ENCODE assay signal across 1 cellular context in the genomic region with DNA sequence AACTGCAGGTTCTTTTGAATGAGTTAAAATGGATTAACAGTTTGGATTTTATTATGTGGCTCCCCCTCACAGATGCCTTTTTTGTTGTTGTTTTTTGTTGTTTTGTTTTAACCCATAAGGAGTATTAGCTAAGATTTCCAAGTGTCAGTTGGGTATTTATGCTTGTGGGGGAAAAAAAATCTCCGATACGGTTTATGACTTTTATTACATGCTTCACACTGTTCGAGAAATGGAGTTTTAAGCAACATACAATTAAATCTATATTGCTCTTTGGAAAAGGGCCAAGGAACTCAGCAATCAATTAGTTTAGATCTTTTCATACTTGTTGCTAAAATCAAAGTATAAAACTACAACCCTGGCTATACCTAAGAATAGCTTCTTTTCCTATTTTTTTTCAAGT.
TF ChIP-seq lines count a peak whose summit lies in the region.

No MANE protein-coding gene starts in this region.

TF ChIP-seq in SK-N-SH treated with all-trans-retinoic acid at 6 μM for 48 hours, 23 proteins besides CTCF, POLR2A, EP300 and RAD21 (continued from another document):
- TF ChIP-seq, protein P1, sequence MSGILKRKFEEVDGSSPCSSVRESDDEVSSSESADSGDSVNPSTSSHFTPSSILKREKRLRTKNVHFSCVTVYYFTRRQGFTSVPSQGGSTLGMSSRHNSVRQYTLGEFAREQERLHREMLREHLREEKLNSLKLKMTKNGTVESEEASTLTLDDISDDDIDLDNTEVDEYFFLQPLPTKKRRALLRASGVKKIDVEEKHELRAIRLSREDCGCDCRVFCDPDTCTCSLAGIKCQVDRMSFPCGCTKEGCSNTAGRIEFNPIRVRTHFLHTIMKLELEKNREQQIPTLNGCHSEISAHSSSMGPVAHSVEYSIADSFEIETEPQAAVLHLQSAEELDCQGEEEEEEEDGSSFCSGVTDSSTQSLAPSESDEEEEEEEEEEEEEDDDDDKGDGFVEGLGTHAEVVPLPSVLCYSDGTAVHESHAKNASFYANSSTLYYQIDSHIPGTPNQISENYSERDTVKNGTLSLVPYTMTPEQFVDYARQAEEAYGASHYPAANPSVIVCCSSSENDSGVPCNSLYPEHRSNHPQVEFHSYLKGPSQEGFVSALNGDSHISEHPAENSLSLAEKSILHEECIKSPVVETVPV (CRISPR knock-in tag; IDR thresholded peaks at IDR 0.05), result no peak
- TF ChIP-seq ISL1 (CRISPR knock-in tag; IDR thresholded peaks at IDR 0.05) (no peak), ZNF70 (CRISPR knock-in tag; IDR thresholded peaks at IDR 0.05) (no peak)
TF ChIP-seq in SK-N-SH treated with all-trans-retinoic acid at 6 μM for 48 hours: peak in this region for 0.
